ENCODE assay signal across 22 cellular contexts in the genomic region with DNA sequence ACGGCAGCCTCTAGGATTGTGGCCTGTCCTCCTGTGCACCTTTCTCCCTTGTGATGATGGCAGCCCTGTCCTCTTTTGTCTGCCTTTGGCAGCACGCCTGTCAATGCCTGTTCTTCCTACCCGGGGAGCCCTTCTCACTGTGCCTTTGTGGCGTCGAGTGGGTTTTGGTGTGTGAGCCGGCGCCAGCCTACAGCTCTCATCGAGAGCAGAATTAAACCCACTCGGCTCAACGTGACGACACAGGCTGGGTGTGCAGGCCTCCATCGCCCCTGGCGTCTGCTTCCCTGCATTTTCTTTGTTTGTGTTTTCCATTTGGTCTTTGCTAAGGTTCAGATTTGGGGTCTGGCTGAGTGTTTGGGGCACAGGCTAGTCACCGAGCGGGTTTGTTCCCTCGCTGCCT. TPM values are rescaled to one million over a fixed set of nuclear protein-coding genes. Genes with fewer than 3 reads are reported as not detected.
DNase-seq lines count a peak whose midpoint lies in the region; ATAC-seq, FAIRE-seq and TF ChIP-seq lines count a peak whose summit lies in the region.
"Had no signal": no experiment of that assay in that cellular context is flagged by ENCODE, and none has a peak within 500 bp of the region (broad histone marks: within the 10 kb centered on the region; RNA-seq: fewer than 3 reads in every experiment).

No MANE protein-coding gene starts in this region.

- TF ChIP-seq EP300 in HepG2 (IDR thresholded peaks at IDR 0.05; ENCODE audit: low read depth in 2 of 2, low read length in 2 of 2) (no peak), HepG2 (CRISPR knock-in tag; IDR thresholded peaks at IDR 0.05; ENCODE audit: borderline replicate concordance) (no peak)

- H3K36me3 ChIP-seq in HepG2 (replicated peaks in 1 of 2; ENCODE audit: control insufficient read depth in 1 of 2, insufficient read depth in 2 of 2, low read length in 2 of 2): peaks cover 20 to 36% of the 10 kb centered on the region in 2 experiments
- H3K36me3 ChIP-seq in right lobe of liver: peaks cover 0 to 62% (median 17%) of the 10 kb centered on the region in 4 donors
- peaks cover 37 to 87% of the 10 kb centered on the region in 2 donors for H3K36me3 ChIP-seq in neuronal stem cell (replicated peaks in 1 of 2; ENCODE audit: control insufficient read depth in 2 of 2, insufficient read depth in 2 of 2, low read length in 2 of 2)

- no peak overlapping the region for H4K8ac ChIP-seq in neuronal stem cell (ENCODE audit: low read depth, low read length)

- H2AFZ ChIP-seq in HepG2 (ENCODE audit: low read length) (no peak overlapping the region), neuronal stem cell (ENCODE audit: low read length) (no peak overlapping the region)

- H3K79me2 ChIP-seq in HepG2 (ENCODE audit: insufficient read depth, low read length): no peaks in the 10 kb centered on the region

- peak overlapping the region; percentile 56 for H3K27ac Mint-ChIP-seq in activated T-helper 17 cell treated with anti-CD3 and anti-CD28 coated beads, Interleukin-2, amount 50 U/mL, for 72 hours
- no peak overlapping the region for H3K27ac Mint-ChIP-seq in stimulated activated memory B cell treated with anti-CD40 and anti-IgM and Interleukin-4, amounts not matched to agents 10 μg/mL and 1 μg/mL and 100 μg/mL, for 72 hours

- no peak overlapping the region for H2BK12ac ChIP-seq in neuronal stem cell (ENCODE audit: low read length)

- H3K9ac ChIP-seq in HepG2 (ENCODE audit: insufficient read depth, low read depth, low read length): no peak overlapping the region
- peak overlapping the region; percentile 32 for H3K9ac ChIP-seq in neuronal stem cell (ENCODE audit: low read depth, low read length, poor library complexity)

- no peak overlapping the region for H3K4ac ChIP-seq in neuronal stem cell (ENCODE audit: low read length)

- H3K27me3 Mint-ChIP-seq in activated T-helper 17 cell treated with anti-CD3 and anti-CD28 coated beads, Interleukin-2, amount 50 U/mL, for 72 hours: no peaks in the 10 kb centered on the region
- H3K27me3 Mint-ChIP-seq in stimulated activated memory B cell treated with anti-CD40 and anti-IgM and Interleukin-4, amounts not matched to agents 10 μg/mL and 1 μg/mL and 100 μg/mL, for 72 hours: no peaks in the 10 kb centered on the region

- TF ChIP-seq RAD21 in HepG2 (CRISPR knock-in tag; IDR thresholded peaks at IDR 0.05): no peak

- no peaks in the 10 kb centered on the region for H3K79me1 ChIP-seq in neuronal stem cell (ENCODE audit: low read depth, low read length)

- no peaks in the 10 kb centered on the region for H3K9me3 ChIP-seq in HepG2 (ENCODE audit: low read length)
- H3K9me3 ChIP-seq in right lobe of liver: no peaks in the 10 kb centered on the region
- H3K9me3 ChIP-seq in neuronal stem cell (replicated peaks in 1 of 2; ENCODE audit: control insufficient read depth in 2 of 2, insufficient read depth in 1 of 2, low read depth in 1 of 2, low read length in 2 of 2): peaks cover 0 to 6% of the 10 kb centered on the region in 2 donors

- no peak overlapping the region for H4K91ac ChIP-seq in neuronal stem cell (ENCODE audit: low read depth, low read length, poor library complexity)

- no peak for ATAC-seq in HepG2
- ATAC-seq in right lobe of liver: no peak
- no peak for ATAC-seq in activated T-helper 17 cell treated with anti-CD3 and anti-CD28 coated beads, Interleukin-2, amount 50 U/mL, for 72 hours (replicated peaks)
- ATAC-seq in stimulated activated memory B cell treated with anti-CD40 and anti-IgM and Interleukin-4, amounts not matched to agents 10 μg/mL and 1 μg/mL and 100 μg/mL, for 72 hours: no peak
- ATAC-seq in HG02884 (IDR thresholded peaks at IDR 0.05; ENCODE audit: unreplicated experiment): no peak
- ATAC-seq: PC-3 had no signal

- H2BK5ac ChIP-seq in neuronal stem cell (ENCODE audit: low read length): no peak overlapping the region

- 97% methylated on average over 16 of the region's 16 CpGs for WGBS in HepG2 (ENCODE audit: low lambda C conversion rate)
- 100% methylated on average over 5 of the region's 16 CpGs for WGBS in right lobe of liver (ENCODE audit: insufficient coverage, low coverage, low lambda C conversion rate, missing lambda C conversion rate)
- no CpG with 5 or more reads among the region's 16 CpGs for WGBS in neuronal stem cell (ENCODE audit: extremely low coverage in 2 of 2, insufficient read length in 2 of 2, insufficient replicate concordance in 1 of 2), 2 donors

- H3K4me2 ChIP-seq in HepG2 (ENCODE audit: low read depth, low read length) (no peak overlapping the region), neuronal stem cell (ENCODE audit: insufficient read depth, low read length, poor library complexity, severe bottlenecking) (no peak overlapping the region)

- H3K4me1 ChIP-seq in HepG2 (ENCODE audit: insufficient read depth, low read length) (no peaks in the 10 kb centered on the region), right lobe of liver (no peaks in the 10 kb centered on the region), neuronal stem cell (ENCODE audit: control insufficient read depth in 2 of 2, insufficient read depth in 1 of 2, low read depth in 1 of 2, low read length in 2 of 2) (no peaks in the 10 kb centered on the region)

- FAIRE-seq in HepG2 (lab: Jason Lieb, UNC): no peak
- FAIRE-seq: H54 had no signal

- no peak overlapping the region for H2BK120ac ChIP-seq in neuronal stem cell (ENCODE audit: low read depth, low read length)

- BruUV-seq in HepG2 (replicated peaks; lab: Mats Ljungman, UMichigan): no TSS peak

- H3K23ac ChIP-seq in neuronal stem cell (ENCODE audit: low read depth, low read length, poor library complexity): no peak overlapping the region

- no peaks in the 10 kb centered on the region for H3K27me3 ChIP-seq in HepG2 (ENCODE audit: control insufficient read depth in 1 of 2, insufficient read depth in 2 of 2, low read length in 2 of 2)
- no peaks in the 10 kb centered on the region for H3K27me3 ChIP-seq in right lobe of liver
- H3K27me3 ChIP-seq in neuronal stem cell (ENCODE audit: control insufficient read depth in 3 of 3, insufficient read depth in 3 of 3, low read depth in 1 of 3, low read length in 3 of 3): no peaks in the 10 kb centered on the region

- H3K4me3 ChIP-seq in HepG2 (replicated peaks in 1 of 3; ENCODE audit: insufficient read depth in 1 of 3, low read depth in 2 of 3, low read length in 3 of 3) (no peak overlapping the region), right lobe of liver (no peak overlapping the region), neuronal stem cell (ENCODE audit: low read length in 2 of 2) (no peak overlapping the region)

- no peaks in the 10 kb centered on the region for H4K20me1 ChIP-seq in HepG2 (ENCODE audit: insufficient read depth, low read length)

- no peaks in the 10 kb centered on the region for H3K9me3 Mint-ChIP-seq in activated T-helper 17 cell treated with anti-CD3 and anti-CD28 coated beads, Interleukin-2, amount 50 U/mL, for 72 hours
- no peaks in the 10 kb centered on the region for H3K9me3 Mint-ChIP-seq in stimulated activated memory B cell treated with anti-CD40 and anti-IgM and Interleukin-4, amounts not matched to agents 10 μg/mL and 1 μg/mL and 100 μg/mL, for 72 hours

- no peak overlapping the region for H3K14ac ChIP-seq in neuronal stem cell (ENCODE audit: low read length)

- in situ Hi-C loops in HepG2 (cut with HindIII; ENCODE audit: extremely low pct_ligation_motif_present, low pct_unique_long_range_greater_than_20kb): no loop called here

- DNase-seq in HepG2 (ENCODE audit: low spot score) (no peak), right lobe of liver (no peak), neuronal stem cell (ENCODE audit: low spot score) (no peak), foreskin melanocyte (no peak)
- DNase-seq: ACHN, C1 segment of cervical spinal cord, DMS79, IMR-90, NCI-H1048, NCI-H1436, NCI-H1930, NCI-H226, NCI-H524, PC-3, RPMI8226, SIG-M5 had no signal

- POLR2A ChIA-PET in HepG2 (lab: Yijun Ruan, JAX): no interaction called here

- TF ChIP-seq POLR2A in HepG2 (IDR thresholded peaks at IDR 0.05; ENCODE audit: insufficient read depth in 1 of 2, low read depth in 2 of 2, low read length in 2 of 2) (no peak), right lobe of liver (IDR thresholded peaks at IDR 0.05) (no peak)

- no peak overlapping the region for H3K27ac ChIP-seq in HepG2 (ENCODE audit: extremely low read length, insufficient read depth, low read length)
- H3K27ac ChIP-seq in right lobe of liver: no peak overlapping the region
- H3K27ac ChIP-seq in neuronal stem cell (replicated peaks; ENCODE audit: low read length): no peak overlapping the region

- no peak overlapping the region for H3K4me3 Mint-ChIP-seq in activated T-helper 17 cell treated with anti-CD3 and anti-CD28 coated beads, Interleukin-2, amount 50 U/mL, for 72 hours
- no peak overlapping the region for H3K4me3 Mint-ChIP-seq in stimulated activated memory B cell treated with anti-CD40 and anti-IgM and Interleukin-4, amounts not matched to agents 10 μg/mL and 1 μg/mL and 100 μg/mL, for 72 hours

- H3K36me3 Mint-ChIP-seq in activated T-helper 17 cell treated with anti-CD3 and anti-CD28 coated beads, Interleukin-2, amount 50 U/mL, for 72 hours (ENCODE audit: low read depth): peaks cover 56% of the 10 kb centered on the region
- peaks cover 85% of the 10 kb centered on the region for H3K36me3 Mint-ChIP-seq in stimulated activated memory B cell treated with anti-CD40 and anti-IgM and Interleukin-4, amounts not matched to agents 10 μg/mL and 1 μg/mL and 100 μg/mL, for 72 hours

- CTCF ChIA-PET in HepG2 (lab: Yijun Ruan, JAX; ENCODE audit: low intra/inter-chr PET ratio, low total read pairs): no interaction called here

- TF ChIP-seq CTCF in HepG2 (CRISPR knock-in tag; IDR thresholded peaks at IDR 0.05) (no peak), right lobe of liver (IDR thresholded peaks at IDR 0.05) (no peak)

- H2BK15ac ChIP-seq in neuronal stem cell (ENCODE audit: low read length): no peak overlapping the region

- peaks cover 9% of the 10 kb centered on the region for H3K4me1 Mint-ChIP-seq in activated T-helper 17 cell treated with anti-CD3 and anti-CD28 coated beads, Interleukin-2, amount 50 U/mL, for 72 hours
- H3K4me1 Mint-ChIP-seq in stimulated activated memory B cell treated with anti-CD40 and anti-IgM and Interleukin-4, amounts not matched to agents 10 μg/mL and 1 μg/mL and 100 μg/mL, for 72 hours: peaks cover 5% of the 10 kb centered on the region

- no peak overlapping the region for H2AK5ac ChIP-seq in neuronal stem cell (ENCODE audit: low read depth, low read length)

- intact Hi-C loops in HepG2 (cut with micrococcal nuclease; ENCODE audit: unreplicated experiment): no loop called here
- intact Hi-C loops in right lobe of liver (cut with DNase I): no loop called here

- no peak overlapping the region for H3K18ac ChIP-seq in neuronal stem cell (ENCODE audit: low read length)

RNA-seq across cellular contexts. Expression of a gene that starts 34.4 kb away (rescaled TPM):
- total RNA-seq in HepG2 (2016; rRNA removed; fragmentation: Illumina TruSeq; extraction: Trizol): 43.6 and 46.1 TPM in 2 replicates
- total RNA-seq in HepG2 (2016; cell fraction: cytosol; rRNA removed; fragmentation: Illumina TruSeq; extraction: Trizol; ENCODE audit: low read depth): 20.4 and 22.9 TPM in 2 replicates
- 36.0 and 47.3 TPM in 2 replicates for total RNA-seq in HepG2 (2016; cell fraction: insoluble cytoplasmic fraction; rRNA removed; fragmentation: Illumina TruSeq; extraction: Trizol)
- total RNA-seq in HepG2 (2016; cell fraction: membrane; rRNA removed; fragmentation: Illumina TruSeq; extraction: Trizol): 32.8 and 39.0 TPM in 2 replicates
- total RNA-seq in HepG2 (2016; cell fraction: nucleus; rRNA removed; fragmentation: Illumina TruSeq; extraction: Trizol): 27.4 and 32.2 TPM in 2 replicates
- polyA plus RNA-seq in HepG2 (2011; rRNA removed): 34.4 and 38.8 TPM in 2 replicates
- polyA plus RNA-seq in HepG2 (2011; cell fraction: cytosol; rRNA removed): 36.4 and 38.2 TPM in 2 replicates
- polyA plus RNA-seq in HepG2 (2011; cell fraction: nucleus; rRNA removed): 46.2 and 50.3 TPM in 2 replicates
- 32.0 and 35.2 TPM in 2 replicates for polyA plus RNA-seq in HepG2 (2012)
- polyA plus RNA-seq in HepG2 (2016; cell fraction: cytosol; fragmentation: Illumina TruSeq; extraction: Trizol; ENCODE audit: low read depth): 20.3 and 21.8 TPM in 2 replicates
- 46.9 and 60.8 TPM in 2 replicates for polyA plus RNA-seq in HepG2 (2016; cell fraction: insoluble cytoplasmic fraction; fragmentation: Illumina TruSeq; extraction: Trizol; ENCODE audit: low read depth)
- 31.7 and 32.5 TPM in 2 replicates for polyA plus RNA-seq in HepG2 (2016; cell fraction: membrane; fragmentation: Illumina TruSeq; extraction: Trizol; ENCODE audit: low read depth)
- 54.4 and 56.8 TPM in 2 replicates for polyA plus RNA-seq in HepG2 (2016; cell fraction: nucleus; fragmentation: Illumina TruSeq; extraction: Trizol; ENCODE audit: insufficient read depth, low read depth)
- 46.7 and 67.4 TPM in 2 replicates for polyA minus RNA-seq in HepG2 (2011; rRNA and poly(A)+ RNA removed; ENCODE audit: low replicate concordance)
- polyA minus RNA-seq in HepG2 (2011; cell fraction: cytosol; rRNA and poly(A)+ RNA removed): 39.7 and 43.0 TPM in 2 replicates
- polyA minus RNA-seq in HepG2 (2011; cell fraction: nucleus; rRNA and poly(A)+ RNA removed): 20.2 and 35.7 TPM in 2 replicates
- 100 to 1,000 TPM in 1 of 6 experiments, 10 to 100 TPM in 5; 44.5 to 102 (median 62.5) TPM for total RNA-seq in right lobe of liver
- total RNA-seq in activated T-helper 17 cell treated with anti-CD3 and anti-CD28 coated beads, Interleukin-2, amount 50 U/mL, for 72 hours: 100 to 1,000 TPM; 103 to 110 TPM
- polyA plus RNA-seq in neuronal stem cell (2013, experiment 1 of 2): 44.3 TPM
- 44.6 TPM for polyA plus RNA-seq in neuronal stem cell (2013, experiment 2 of 2)

RNA-seq across cellular contexts. Expression of a gene that starts 46.9 kb away (rescaled TPM):
- total RNA-seq in HepG2 (2016; rRNA removed; fragmentation: Illumina TruSeq; extraction: Trizol) (86.2 and 107 TPM in 2 replicates), right lobe of liver (10 to 100 TPM; 32.1 to 65.8 (median 37.5) TPM)
- 16.1 and 18.7 TPM in 2 replicates for total RNA-seq in HepG2 (2016; cell fraction: cytosol; rRNA removed; fragmentation: Illumina TruSeq; extraction: Trizol; ENCODE audit: low read depth)
- 88.4 and 109 TPM in 2 replicates for total RNA-seq in HepG2 (2016; cell fraction: insoluble cytoplasmic fraction; rRNA removed; fragmentation: Illumina TruSeq; extraction: Trizol)
- 47.2 and 50.8 TPM in 2 replicates for total RNA-seq in HepG2 (2016; cell fraction: membrane; rRNA removed; fragmentation: Illumina TruSeq; extraction: Trizol)
- 31.5 and 32.7 TPM in 2 replicates for total RNA-seq in HepG2 (2016; cell fraction: nucleus; rRNA removed; fragmentation: Illumina TruSeq; extraction: Trizol)
- polyA plus RNA-seq in HepG2 (2011; rRNA removed): 83.5 and 85.8 TPM in 2 replicates
- polyA plus RNA-seq in HepG2 (2011; cell fraction: cytosol; rRNA removed): 84.4 and 94.8 TPM in 2 replicates
- polyA plus RNA-seq in HepG2 (2011; cell fraction: nucleus; rRNA removed): 43.4 and 53.9 TPM in 2 replicates
- polyA plus RNA-seq in HepG2 (2012): 47.0 and 48.3 TPM in 2 replicates
- 15.1 and 15.9 TPM in 2 replicates for polyA plus RNA-seq in HepG2 (2016; cell fraction: cytosol; fragmentation: Illumina TruSeq; extraction: Trizol; ENCODE audit: low read depth)
- polyA plus RNA-seq in HepG2 (2016; cell fraction: insoluble cytoplasmic fraction; fragmentation: Illumina TruSeq; extraction: Trizol; ENCODE audit: low read depth): 111 and 120 TPM in 2 replicates
- polyA plus RNA-seq in HepG2 (2016; cell fraction: membrane; fragmentation: Illumina TruSeq; extraction: Trizol; ENCODE audit: low read depth): 34.1 and 36.4 TPM in 2 replicates
- polyA plus RNA-seq in HepG2 (2016; cell fraction: nucleus; fragmentation: Illumina TruSeq; extraction: Trizol; ENCODE audit: insufficient read depth, low read depth): 59.1 and 59.3 TPM in 2 replicates
- 30.0 and 76.8 TPM in 2 replicates for polyA minus RNA-seq in HepG2 (2011; rRNA and poly(A)+ RNA removed; ENCODE audit: low replicate concordance)
- polyA minus RNA-seq in HepG2 (2011; cell fraction: cytosol; rRNA and poly(A)+ RNA removed): 16.9 and 20.0 TPM in 2 replicates
- polyA minus RNA-seq in HepG2 (2011; cell fraction: nucleus; rRNA and poly(A)+ RNA removed): 9.8 and 10.2 TPM in 2 replicates
- total RNA-seq in activated T-helper 17 cell treated with anti-CD3 and anti-CD28 coated beads, Interleukin-2, amount 50 U/mL, for 72 hours: 10 to 100 TPM; 43.0 to 61.9 TPM
- 87.0 TPM for polyA plus RNA-seq in neuronal stem cell (2013, experiment 1 of 2)
- polyA plus RNA-seq in neuronal stem cell (2013, experiment 2 of 2): 83.2 TPM

RNA-seq across cellular contexts. Expression of a gene that starts 58.8 kb away (rescaled TPM):
- total RNA-seq in HepG2 (2016; rRNA removed; fragmentation: Illumina TruSeq; extraction: Trizol) (not detected in 2 replicates), right lobe of liver (not detected)
- not detected in 2 replicates for total RNA-seq in HepG2 (2016; cell fraction: cytosol; rRNA removed; fragmentation: Illumina TruSeq; extraction: Trizol; ENCODE audit: low read depth)
- total RNA-seq in HepG2 (2016; cell fraction: insoluble cytoplasmic fraction; rRNA removed; fragmentation: Illumina TruSeq; extraction: Trizol): not detected in 2 replicates
- not detected in 2 replicates for total RNA-seq in HepG2 (2016; cell fraction: membrane; rRNA removed; fragmentation: Illumina TruSeq; extraction: Trizol)
- not detected in 2 replicates for total RNA-seq in HepG2 (2016; cell fraction: nucleus; rRNA removed; fragmentation: Illumina TruSeq; extraction: Trizol)
- polyA plus RNA-seq in HepG2 (2011; rRNA removed): not detected in 2 replicates
- polyA plus RNA-seq in HepG2 (2011; cell fraction: cytosol; rRNA removed): not detected in 2 replicates
- not detected in 2 replicates for polyA plus RNA-seq in HepG2 (2011; cell fraction: nucleus; rRNA removed)
- not detected in 2 replicates for polyA plus RNA-seq in HepG2 (2012)
- polyA plus RNA-seq in HepG2 (2016; cell fraction: cytosol; fragmentation: Illumina TruSeq; extraction: Trizol; ENCODE audit: low read depth): not detected in 2 replicates
- polyA plus RNA-seq in HepG2 (2016; cell fraction: insoluble cytoplasmic fraction; fragmentation: Illumina TruSeq; extraction: Trizol; ENCODE audit: low read depth): not detected in 2 replicates
- polyA plus RNA-seq in HepG2 (2016; cell fraction: membrane; fragmentation: Illumina TruSeq; extraction: Trizol; ENCODE audit: low read depth): not detected in 2 replicates
- polyA plus RNA-seq in HepG2 (2016; cell fraction: nucleus; fragmentation: Illumina TruSeq; extraction: Trizol; ENCODE audit: insufficient read depth, low read depth): not detected in 2 replicates
- not detected in 2 replicates for polyA minus RNA-seq in HepG2 (2011; rRNA and poly(A)+ RNA removed; ENCODE audit: low replicate concordance)
- not detected in 2 replicates for polyA minus RNA-seq in HepG2 (2011; cell fraction: cytosol; rRNA and poly(A)+ RNA removed)
- not detected in 2 replicates for polyA minus RNA-seq in HepG2 (2011; cell fraction: nucleus; rRNA and poly(A)+ RNA removed)
- 1 to 10 TPM in 1 of 2 donors, not detected in 1; 1.1 TPM for total RNA-seq in activated T-helper 17 cell treated with anti-CD3 and anti-CD28 coated beads, Interleukin-2, amount 50 U/mL, for 72 hours
- not detected for polyA plus RNA-seq in neuronal stem cell (2013, experiment 1 of 2)
- not detected for polyA plus RNA-seq in neuronal stem cell (2013, experiment 2 of 2)
- total RNA-seq: HT-29, IMR-90, M059J had no signal
- polyA plus RNA-seq: IMR-90 had no signal
